8 cellular contexts compared by ENCODE assay signal in the genomic region with DNA sequence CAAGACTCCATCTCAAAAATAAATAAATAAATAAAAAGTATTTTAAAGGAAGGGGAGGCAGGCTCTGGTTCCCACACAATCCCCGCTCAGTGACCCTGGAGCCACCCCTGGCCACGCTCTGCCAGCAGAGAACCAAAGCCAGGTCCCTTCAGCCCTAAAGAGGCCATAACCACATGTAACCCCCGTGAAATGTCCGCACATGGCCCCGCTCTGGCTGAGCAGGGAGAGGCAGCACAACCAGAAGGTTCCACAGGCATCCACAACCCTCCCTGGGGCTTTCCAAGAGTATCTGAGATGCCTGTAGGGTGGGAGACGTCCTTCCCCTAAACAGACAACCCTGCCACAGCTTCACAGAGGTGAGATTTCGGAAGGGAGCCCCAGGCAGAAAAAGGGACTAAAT. TPM values are rescaled to one million over a fixed set of nuclear protein-coding genes. Genes with fewer than 3 reads are reported as not detected.
DNase-seq lines count a peak whose midpoint lies in the region; ATAC-seq, FAIRE-seq and TF ChIP-seq lines count a peak whose summit lies in the region.

No MANE protein-coding gene starts in this region.

- H3K4me1 ChIP-seq in GM12878 (ENCODE audit: control insufficient read depth, insufficient read depth, low read length) (peaks cover 23% of the 10 kb centered on the region), upper lobe of right lung (peaks cover 35% of the 10 kb centered on the region)

- CTCF ChIA-PET in GM12878 (lab: Yijun Ruan, JAX) = interaction anchor here (1.0 to 1.6 kb wide), 2 partner anchors 50 to 82 kb away, joined by 3 to 4 read pairs; no protein-coding TSS in a partner anchor

- no peak for DNase-seq in activated T-cell treated with anti-CD3 and anti-CD28 coated beads, Interleukin-2, amount 50 U/mL, for 72 hours
- DNase-seq in activated T-cell treated with anti-CD3 and anti-CD28 coated beads, Interleukin-2, amount 50 U/mL, for 48 hours = no peak
- DNase-seq in GM12878 (ENCODE audit: low read depth, low spot score) (no peak), memory B cell (ENCODE audit: low spot score in 2 of 2) (no peak), upper lobe of right lung (peak; percentile 56), NOMO-1 treated with DMSO at 0.1 percent for 48 hours (lab: John Stamatoyannopoulos, UW; ENCODE audit: unreplicated experiment) (no peak), cortex of kidney (lab: John Stamatoyannopoulos, UW) (no peak), dermis blood vessel endothelial cell (no peak)

- no peak overlapping the region for H2AFZ ChIP-seq in GM12878 (ENCODE audit: control insufficient read depth, low read depth, low read length)

- TF ChIP-seq RAD21 in GM12878 (IDR thresholded peaks at IDR 0.05; ENCODE audit: insufficient read depth, low read depth, low read length) = no peak

- TF ChIP-seq EP300 in GM12878 (IDR thresholded peaks at IDR 0.05; ENCODE audit: borderline replicate concordance in 1 of 2, control insufficient read depth in 1 of 2, low read depth in 2 of 2, low read length in 2 of 2) = no peak

- POLR2A ChIA-PET in GM12878 (lab: Charles Lee) = interaction anchor here (0.6 to 2.0 kb wide), 4 partner anchors 25 to 86 kb away, joined by 4 to 7 read pairs (median 5); no protein-coding TSS in a partner anchor

- no peaks in the 10 kb centered on the region for H3K27me3 Mint-ChIP-seq in activated T-cell treated with anti-CD3 and anti-CD28 coated beads, Interleukin-2, amount 50 U/mL, for 72 hours (ENCODE audit: low read depth)
- H3K27me3 Mint-ChIP-seq in memory B cell = no peaks in the 10 kb centered on the region

- 40% methylated on average over 7 of the region's 7 CpGs for WGBS in GM12878 (ENCODE audit: insufficient coverage, insufficient replicate concordance, low lambda C conversion rate, missing lambda C conversion rate)

- H3K36me3 ChIP-seq in GM12878 (ENCODE audit: control insufficient read depth in 2 of 2, insufficient read depth in 2 of 2, low read length in 1 of 2) (no peaks in the 10 kb centered on the region), upper lobe of right lung (no peaks in the 10 kb centered on the region)

- H4K20me1 ChIP-seq in GM12878 (ENCODE audit: control insufficient read depth, insufficient read depth) = peaks cover 26% of the 10 kb centered on the region

- H3K4me3 Mint-ChIP-seq in activated T-cell treated with anti-CD3 and anti-CD28 coated beads, Interleukin-2, amount 50 U/mL, for 72 hours = peak overlapping the region; percentile 84 to 86
- H3K4me3 Mint-ChIP-seq in memory B cell = peak overlapping the region; percentile 88

- H3K4me3 ChIP-seq in GM12878 (peak overlapping the region; percentile 78), upper lobe of right lung (peak overlapping the region; percentile 84)

- no peak for TF ChIP-seq POLR2A in GM12878 (IDR thresholded peaks at IDR 0.05; ENCODE audit: low read depth, low read length)

- peaks cover 67% of the 10 kb centered on the region for H3K79me2 ChIP-seq in GM12878 (ENCODE audit: control insufficient read depth, insufficient read depth, low read length)

- in situ Hi-C loops in GM12878 (cut with MboI) = no loop called here

- TF ChIP-seq CTCF in GM12878 (IDR thresholded peaks at IDR 0.05 in 2 of 3, conservative IDR thresholded peaks at IDR 0.05 in 1 of 3; ENCODE audit: control insufficient read depth in 2 of 3, extremely low read depth in 1 of 3, insufficient read depth in 1 of 3, low read depth in 3 of 3, low read length in 3 of 3) (no peak), upper lobe of right lung (IDR thresholded peaks at IDR 0.05) (no peak)

- H3K4me2 ChIP-seq in GM12878 (ENCODE audit: control insufficient read depth, insufficient read depth) = peak overlapping the region; percentile 92

- peak overlapping the region; percentile 99 for H3K9ac ChIP-seq in GM12878 (ENCODE audit: control insufficient read depth, insufficient read depth, low read length)

- peak overlapping the region; percentile 82 for H3K27ac Mint-ChIP-seq in activated T-cell treated with anti-CD3 and anti-CD28 coated beads, Interleukin-2, amount 50 U/mL, for 72 hours
- peak overlapping the region; percentile 92 for H3K27ac Mint-ChIP-seq in memory B cell

- ATAC-seq in activated T-cell treated with anti-CD3 and anti-CD28 coated beads, Interleukin-2, amount 50 U/mL, for 72 hours (replicated peaks in 1 of 2) = no peak
- ATAC-seq in GM12878 (peak; percentile 3), memory B cell (ENCODE audit: low read depth) (no peak), upper lobe of right lung (no peak)

- no peak for FAIRE-seq in GM12878 (lab: Jason Lieb, UNC)

- peak overlapping the region; percentile 94 for H3K27ac ChIP-seq in GM12878 (ENCODE audit: control insufficient read depth, insufficient read depth)
- no peak overlapping the region for H3K27ac ChIP-seq in upper lobe of right lung

- RAD21 ChIA-PET in GM12878 (lab: Charles Lee; ENCODE audit: unreplicated experiment) = interaction anchor here (1.2 kb wide), 1 partner anchor 57 kb away, joined by 5 read pairs; no protein-coding TSS in a partner anchor

- no peaks in the 10 kb centered on the region for H3K9me3 Mint-ChIP-seq in activated T-cell treated with anti-CD3 and anti-CD28 coated beads, Interleukin-2, amount 50 U/mL, for 72 hours
- no peaks in the 10 kb centered on the region for H3K9me3 Mint-ChIP-seq in memory B cell

- H3K9me3 ChIP-seq in GM12878 (replicated peaks; ENCODE audit: control insufficient read depth, insufficient read depth, low read length) (no peaks in the 10 kb centered on the region), upper lobe of right lung (no peaks in the 10 kb centered on the region)

- H3K27me3 ChIP-seq in GM12878 (replicated peaks in 1 of 2; ENCODE audit: control insufficient read depth in 2 of 2, insufficient read depth in 2 of 2, low read length in 1 of 2) = no peaks in the 10 kb centered on the region
- H3K27me3 ChIP-seq in upper lobe of right lung = no peaks in the 10 kb centered on the region

- intact Hi-C loops in GM12878 (cut with micrococcal nuclease; ENCODE audit: unreplicated experiment) = no loop called here
- intact Hi-C loops in upper lobe of right lung (cut with DNase I) = no loop called here

- peaks cover 14 to 16% of the 10 kb centered on the region in 2 donors for H3K36me3 Mint-ChIP-seq in activated T-cell treated with anti-CD3 and anti-CD28 coated beads, Interleukin-2, amount 50 U/mL, for 72 hours (ENCODE audit: insufficient read depth in 2 of 2)
- H3K36me3 Mint-ChIP-seq in memory B cell = peaks cover 2% of the 10 kb centered on the region

- BruUV-seq in GM12878 (replicated peaks; lab: Mats Ljungman, UMichigan) = no TSS peak

- SMC1A ChIA-PET in GM12878 (lab: Charles Lee; ENCODE audit: uncharacterized antibody, unreplicated experiment) = interaction anchor here (0.6 kb wide), 1 partner anchor 345 kb away, joined by 3 read pairs; no protein-coding TSS in a partner anchor

- peaks cover 45% of the 10 kb centered on the region for H3K4me1 Mint-ChIP-seq in activated T-cell treated with anti-CD3 and anti-CD28 coated beads, Interleukin-2, amount 50 U/mL, for 72 hours (ENCODE audit: low read depth)
- H3K4me1 Mint-ChIP-seq in memory B cell = peaks cover 40% of the 10 kb centered on the region

RNA-seq across cellular contexts. Expression of gene ARF1, which starts 1.4 kb away (rescaled TPM):
- total RNA-seq in activated T-cell treated with anti-CD3 and anti-CD28 coated beads, Interleukin-2, amount 50 U/mL, for 72 hours = 100 to 1,000 TPM; 327 to 369 TPM
- total RNA-seq in GM12878 (2013; cell fraction: nucleolus; rRNA removed) = 46.2 and 52.9 TPM in 2 replicates
- 226 and 267 TPM in 2 replicates for total RNA-seq in GM12878 (2014; rRNA removed)
- total RNA-seq in GM12878 (2014; rRNA removed; fragmentation: Illumina TruSeq; extraction: Trizol) = 113 and 131 TPM in 2 replicates
- 296 and 300 TPM in 2 replicates for total RNA-seq in GM12878 (2021)
- polyA plus RNA-seq in GM12878 (2011; ENCODE audit: low read depth) = 141 TPM
- 178 and 316 TPM in 2 replicates for polyA plus RNA-seq in GM12878 (2011; rRNA removed)
- polyA plus RNA-seq in GM12878 (2011; cell fraction: cytosol; rRNA removed) = 534 and 696 TPM in 2 replicates
- 285 and 308 TPM in 2 replicates for polyA plus RNA-seq in GM12878 (2011; cell fraction: nucleus; rRNA removed)
- 283 and 294 TPM in 2 replicates for polyA plus RNA-seq in GM12878 (2012)
- polyA plus RNA-seq in GM12878 (2014; fragmentation: Illumina TruSeq; extraction: Trizol) = 97.0 and 247 TPM in 2 replicates
- 10 to 100 TPM; 48.4 to 97.3 TPM for polyA plus RNA-seq in GM12878 (2014; fragmentation: Nextera tagmentation; extraction: Ambion mirVana)
- polyA plus RNA-seq in GM12878 (2014; rRNA removed) = 352 and 369 TPM in 2 replicates
- polyA plus RNA-seq in GM12878 (2016; fragmentation: Nextera tagmentation; extraction: Ambion mirVana) = 100 to 1,000 TPM; 481 to 508 TPM
- polyA minus RNA-seq in GM12878 (2011; rRNA and poly(A)+ RNA removed) = 403 and 507 TPM in 2 replicates
- 202 and 205 TPM in 2 replicates for polyA minus RNA-seq in GM12878 (2011; cell fraction: cytosol; rRNA and poly(A)+ RNA removed)
- 64.4 and 99.1 TPM in 2 replicates for polyA minus RNA-seq in GM12878 (2011; cell fraction: nucleus; rRNA and poly(A)+ RNA removed)
- total RNA-seq in upper lobe of right lung = 397 TPM
- total RNA-seq in dermis blood vessel endothelial cell = 264 and 393 TPM in 2 replicates

RNA-seq across cellular contexts. Expression of gene C1orf35, which starts 22.0 kb away (rescaled TPM):
- total RNA-seq in activated T-cell treated with anti-CD3 and anti-CD28 coated beads, Interleukin-2, amount 50 U/mL, for 72 hours = 10 to 100 TPM; 18.2 to 27.3 TPM
- total RNA-seq in GM12878 (2013; cell fraction: nucleolus; rRNA removed) = 5.5 and 6.0 TPM in 2 replicates
- total RNA-seq in GM12878 (2014; rRNA removed) (14.0 and 14.6 TPM in 2 replicates), GM12878 (2014; rRNA removed; fragmentation: Illumina TruSeq; extraction: Trizol) (5.9 and 6.7 TPM in 2 replicates), GM12878 (2021) (20.8 and 21.5 TPM in 2 replicates), upper lobe of right lung (12.5 TPM), dermis blood vessel endothelial cell (12.1 and 18.5 TPM in 2 replicates)
- polyA plus RNA-seq in GM12878 (2011; ENCODE audit: low read depth) = 5.1 TPM
- polyA plus RNA-seq in GM12878 (2011; rRNA removed) (3.1 and 6.6 TPM in 2 replicates), GM12878 (2014; fragmentation: Illumina TruSeq; extraction: Trizol) (1.6 and 5.5 TPM in 2 replicates), GM12878 (2014; fragmentation: Nextera tagmentation; extraction: Ambion mirVana) (1 to 10 TPM; 2.5 to 4.8 TPM), GM12878 (2014; rRNA removed) (18.8 and 19.5 TPM in 2 replicates), GM12878 (2016; fragmentation: Nextera tagmentation; extraction: Ambion mirVana) (10 to 100 TPM; 26.7 to 27.0 TPM)
- 10.1 and 14.3 TPM in 2 replicates for polyA plus RNA-seq in GM12878 (2011; cell fraction: cytosol; rRNA removed)
- 23.8 and 28.1 TPM in 2 replicates for polyA plus RNA-seq in GM12878 (2011; cell fraction: nucleus; rRNA removed)
- 13.2 and 16.0 TPM in 2 replicates for polyA plus RNA-seq in GM12878 (2012)
- 1.2 and 2.7 TPM in 2 replicates for polyA minus RNA-seq in GM12878 (2011; rRNA and poly(A)+ RNA removed)
- 1.8 and 2.7 TPM in 2 replicates for polyA minus RNA-seq in GM12878 (2011; cell fraction: cytosol; rRNA and poly(A)+ RNA removed)
- 3.5 and 4.8 TPM in 2 replicates for polyA minus RNA-seq in GM12878 (2011; cell fraction: nucleus; rRNA and poly(A)+ RNA removed)

RNA-seq across cellular contexts. Expression of gene MRPL55, which starts 28.0 kb away (rescaled TPM):
- total RNA-seq in activated T-cell treated with anti-CD3 and anti-CD28 coated beads, Interleukin-2, amount 50 U/mL, for 72 hours = 10 to 100 TPM; 36.1 to 36.7 TPM
- total RNA-seq in GM12878 (2013; cell fraction: nucleolus; rRNA removed) = 43.8 and 45.7 TPM in 2 replicates
- total RNA-seq in GM12878 (2014; rRNA removed) (81.9 and 93.4 TPM in 2 replicates), GM12878 (2014; rRNA removed; fragmentation: Illumina TruSeq; extraction: Trizol) (25.5 and 35.1 TPM in 2 replicates), GM12878 (2021) (47.6 and 54.9 TPM in 2 replicates), upper lobe of right lung (39.9 TPM), dermis blood vessel endothelial cell (54.3 and 55.7 TPM in 2 replicates)
- polyA plus RNA-seq in GM12878 (2011; ENCODE audit: low read depth) = 30.7 TPM
- polyA plus RNA-seq in GM12878 (2011; rRNA removed) (17.0 and 39.3 TPM in 2 replicates), GM12878 (2014; fragmentation: Illumina TruSeq; extraction: Trizol) (8.8 and 42.1 TPM in 2 replicates), GM12878 (2014; fragmentation: Nextera tagmentation; extraction: Ambion mirVana) (10 to 100 TPM; 15.1 to 56.7 TPM), GM12878 (2014; rRNA removed) (91.0 and 96.3 TPM in 2 replicates), GM12878 (2016; fragmentation: Nextera tagmentation; extraction: Ambion mirVana) (100 to 1,000 TPM; 129 to 143 TPM)
- 66.7 and 115 TPM in 2 replicates for polyA plus RNA-seq in GM12878 (2011; cell fraction: cytosol; rRNA removed)
- polyA plus RNA-seq in GM12878 (2011; cell fraction: nucleus; rRNA removed) = 172 and 194 TPM in 2 replicates
- polyA plus RNA-seq in GM12878 (2012) = 45.5 and 64.1 TPM in 2 replicates
- polyA minus RNA-seq in GM12878 (2011; rRNA and poly(A)+ RNA removed) = 24.7 and 44.2 TPM in 2 replicates
- 16.6 and 20.5 TPM in 2 replicates for polyA minus RNA-seq in GM12878 (2011; cell fraction: cytosol; rRNA and poly(A)+ RNA removed)
- polyA minus RNA-seq in GM12878 (2011; cell fraction: nucleus; rRNA and poly(A)+ RNA removed) = 31.3 and 40.2 TPM in 2 replicates

RNA-seq across cellular contexts. Expression of gene GUK1, which starts 58.9 kb away (rescaled TPM):
- 100 to 1,000 TPM; 130 to 148 TPM for total RNA-seq in activated T-cell treated with anti-CD3 and anti-CD28 coated beads, Interleukin-2, amount 50 U/mL, for 72 hours
- 142 and 146 TPM in 2 replicates for total RNA-seq in GM12878 (2013; cell fraction: nucleolus; rRNA removed)
- total RNA-seq in GM12878 (2014; rRNA removed) (214 and 235 TPM in 2 replicates), GM12878 (2014; rRNA removed; fragmentation: Illumina TruSeq; extraction: Trizol) (82.0 and 98.3 TPM in 2 replicates), GM12878 (2021) (183 and 195 TPM in 2 replicates), upper lobe of right lung (203 TPM), dermis blood vessel endothelial cell (471 and 724 TPM in 2 replicates)
- polyA plus RNA-seq in GM12878 (2011; ENCODE audit: low read depth) = 101 TPM
- polyA plus RNA-seq in GM12878 (2011; rRNA removed) (107 and 224 TPM in 2 replicates), GM12878 (2014; fragmentation: Illumina TruSeq; extraction: Trizol) (4.2 and 28.9 TPM in 2 replicates), GM12878 (2014; fragmentation: Nextera tagmentation; extraction: Ambion mirVana) (10 to 100 TPM in 1 of 2 experiments, 1 to 10 TPM in 1; 6.3 to 39.2 TPM), GM12878 (2014; rRNA removed) (227 and 264 TPM in 2 replicates), GM12878 (2016; fragmentation: Nextera tagmentation; extraction: Ambion mirVana) (100 to 1,000 TPM; 349 to 357 TPM)
- 381 and 606 TPM in 2 replicates for polyA plus RNA-seq in GM12878 (2011; cell fraction: cytosol; rRNA removed)
- 634 and 756 TPM in 2 replicates for polyA plus RNA-seq in GM12878 (2011; cell fraction: nucleus; rRNA removed)
- 190 and 243 TPM in 2 replicates for polyA plus RNA-seq in GM12878 (2012)
- polyA minus RNA-seq in GM12878 (2011; rRNA and poly(A)+ RNA removed) = 103 and 217 TPM in 2 replicates
- polyA minus RNA-seq in GM12878 (2011; cell fraction: cytosol; rRNA and poly(A)+ RNA removed) = 59.5 and 69.8 TPM in 2 replicates
- polyA minus RNA-seq in GM12878 (2011; cell fraction: nucleus; rRNA and poly(A)+ RNA removed) = 116 and 141 TPM in 2 replicates
